Comparison of ENCODE assay signal across 24 cellular contexts in genomic region chr21:42301371-42302291, GRCh38. TPM values are rescaled to one million over a fixed set of nuclear protein-coding genes. Genes with fewer than 3 reads are reported as not detected.
DNase-seq lines count a peak whose midpoint lies in the region; ATAC-seq and TF ChIP-seq lines count a peak whose summit lies in the region.
"Had no signal": no experiment of that assay in that cellular context is flagged by ENCODE, and none has a peak within 500 bp of the region (broad histone marks: within the 10 kb centered on the region; RNA-seq: fewer than 3 reads in every experiment).

No MANE protein-coding gene starts in this region.

- H3K4me3 Mint-ChIP-seq in osteocyte (ENCODE audit: unreplicated experiment): no peak overlapping the region
- H3K4me3 Mint-ChIP-seq: activated CD4-positive, alpha-beta T cell treated with anti-CD3 and anti-CD28 coated beads for 36 hours; activated CD8-positive, alpha-beta memory T cell treated with anti-CD3 and anti-CD28 coated beads, Interleukin-2, amount 10 ng/mL, durations not matched to agents 7 days and 5 days; CD8-positive, alpha-beta memory T cell; immature natural killer cell; nephron had no signal

- intact Hi-C loops in esophagus muscularis mucosa (cut with DNase I): no loop called here
- intact Hi-C loops in lower lobe of right lung (cut with DNase I): no loop called here
- intact Hi-C loops in stomach (cut with DNase I; ENCODE audit: low total_unique reads): loop anchor here (10.0 kb wide), 1 partner anchor 143 kb away; no protein-coding TSS in a partner anchor

- H3K36me3 ChIP-seq in esophagus muscularis mucosa (peaks cover 0 to 10% (median 2%) of the 10 kb centered on the region in 4 donors), lower lobe of right lung (peaks cover 8% of the 10 kb centered on the region), stomach (peaks cover 0 to 14% (median 11%) of the 10 kb centered on the region in 4 donors)
- H3K36me3 ChIP-seq: thoracic aorta had no signal

- peaks cover 41% of the 10 kb centered on the region for H3K27me3 Mint-ChIP-seq in osteocyte (ENCODE audit: unreplicated experiment)
- H3K27me3 Mint-ChIP-seq: activated CD4-positive, alpha-beta T cell treated with anti-CD3 and anti-CD28 coated beads for 36 hours had no signal

- DNase-seq in UCSD-AML1 (lab: John Stamatoyannopoulos, UW; ENCODE audit: unreplicated experiment) (peak; percentile 65), esophagus muscularis mucosa (ENCODE audit: extremely low spot score) (no peak), lower lobe of right lung (no peak), stomach (no peak), NCI-H2196 treated with DMSO at 0.1 percent for 48 hours (lab: John Stamatoyannopoulos, UW; ENCODE audit: unreplicated experiment) (no peak), osteocyte (ENCODE audit: extremely low spot score, unreplicated experiment) (no peak), NCI-H1105 treated with DMSO at 0.1 percent for 48 hours (lab: John Stamatoyannopoulos, UW) (no peak)
- DNase-seq: activated CD4-positive, alpha-beta T cell treated with anti-CD3 and anti-CD28 coated beads for 36 hours; activated CD8-positive, alpha-beta memory T cell treated with anti-CD3 and anti-CD28 coated beads, Interleukin-2, amount 10 ng/mL, durations not matched to agents 7 days and 5 days; CD8-positive, alpha-beta memory T cell; DND-41; glutamatergic neuron; GM23248; immature natural killer cell; mesendoderm; NCI-H1048; NCI-H524; stimulated activated CD4-positive, alpha-beta T cell treated with anti-CD3 and anti-CD28 coated beads, Interleukin-15, amount 100 ng/mL, for 24 hours; SW 1271 had no signal

- H3K4me1 Mint-ChIP-seq in osteocyte (ENCODE audit: unreplicated experiment): no peaks in the 10 kb centered on the region
- H3K4me1 Mint-ChIP-seq: immature natural killer cell, nephron had no signal

- H3K27ac ChIP-seq in esophagus muscularis mucosa (replicated peaks in 1 of 4): peak overlapping the region; percentile 17 to 68 (median 46)
- peak overlapping the region; percentile 57 for H3K27ac ChIP-seq in lower lobe of right lung
- H3K27ac ChIP-seq in stomach: peak overlapping the region in 4 of 5 donors; percentile 46 to 68 (median 52)
- H3K27ac ChIP-seq: GM23248, KMS-11, thoracic aorta had no signal

- H3K27ac Mint-ChIP-seq in osteocyte (ENCODE audit: unreplicated experiment): no peak overlapping the region
- H3K27ac Mint-ChIP-seq: activated CD4-positive, alpha-beta T cell treated with anti-CD3 and anti-CD28 coated beads for 36 hours; activated CD8-positive, alpha-beta memory T cell treated with anti-CD3 and anti-CD28 coated beads, Interleukin-2, amount 10 ng/mL, durations not matched to agents 7 days and 5 days; immature natural killer cell; nephron had no signal

- TF ChIP-seq EP300 in esophagus muscularis mucosa (IDR thresholded peaks at IDR 0.05) (peak; percentile 21), stomach (IDR thresholded peaks at IDR 0.05) (no peak)

- H3K4me3 ChIP-seq in esophagus muscularis mucosa (no peak overlapping the region), lower lobe of right lung (no peak overlapping the region), stomach (no peak overlapping the region)
- H3K4me3 ChIP-seq: GM23248, thoracic aorta had no signal

- WGBS in esophagus muscularis mucosa: 73% methylated on average over 17 of the region's 22 CpGs
- WGBS in stomach, 5 donors: 59 to 79% (median 77%) methylated on average over 12 to 22 of the region's 22 CpGs

- H3K9me3 ChIP-seq in esophagus muscularis mucosa (no peaks in the 10 kb centered on the region), lower lobe of right lung (no peaks in the 10 kb centered on the region), stomach (no peaks in the 10 kb centered on the region)
- H3K9me3 ChIP-seq: thoracic aorta had no signal

- H3K27me3 ChIP-seq in esophagus muscularis mucosa (peaks cover 0 to 13% (median 0%) of the 10 kb centered on the region in 4 donors), lower lobe of right lung (ENCODE audit: low read depth) (no peaks in the 10 kb centered on the region), stomach (peaks cover 0 to 21% (median 0%) of the 10 kb centered on the region in 3 donors)

- ATAC-seq in lower lobe of right lung (peak in 1 of 2 donors; percentile 38), GM21360 (IDR thresholded peaks at IDR 0.05; ENCODE audit: unreplicated experiment) (no peak)
- ATAC-seq: activated CD4-positive, alpha-beta T cell treated with anti-CD3 and anti-CD28 coated beads for 36 hours; activated CD8-positive, alpha-beta memory T cell treated with anti-CD3 and anti-CD28 coated beads, Interleukin-2, amount 10 ng/mL, durations not matched to agents 7 days and 5 days had no signal

- no peak for TF ChIP-seq CTCF in esophagus muscularis mucosa (IDR thresholded peaks at IDR 0.05)
- no peak for TF ChIP-seq CTCF in lower lobe of right lung (IDR thresholded peaks at IDR 0.05)
- TF ChIP-seq CTCF in stomach (IDR thresholded peaks at IDR 0.05): no peak
- no peak for TF ChIP-seq CTCF in osteocyte (IDR thresholded peaks at IDR 0.05)

- no peaks in the 10 kb centered on the region for H3K36me3 Mint-ChIP-seq in osteocyte (ENCODE audit: unreplicated experiment)
- H3K36me3 Mint-ChIP-seq: activated CD8-positive, alpha-beta memory T cell treated with anti-CD3 and anti-CD28 coated beads, Interleukin-2, amount 10 ng/mL, durations not matched to agents 7 days and 5 days had no signal

- TF ChIP-seq POLR2A in esophagus muscularis mucosa (IDR thresholded peaks at IDR 0.05; ENCODE audit: low read depth) (no peak), stomach (IDR thresholded peaks at IDR 0.05) (no peak)

- H3K4me1 ChIP-seq in esophagus muscularis mucosa (peaks cover 12 to 22% (median 17%) of the 10 kb centered on the region in 4 donors), lower lobe of right lung (peaks cover 7% of the 10 kb centered on the region), stomach (peaks cover 0 to 4% (median 0%) of the 10 kb centered on the region in 4 donors)

- no peaks in the 10 kb centered on the region for H3K9me3 Mint-ChIP-seq in osteocyte (ENCODE audit: unreplicated experiment)
- H3K9me3 Mint-ChIP-seq: CD8-positive, alpha-beta memory T cell; immature natural killer cell; nephron had no signal

RNA-seq across cellular contexts. Expression of gene TFF3, which starts 13.6 kb away (rescaled TPM):
- total RNA-seq in esophagus muscularis mucosa (10 to 100 TPM in 1 of 4 donors, 1 to 10 TPM in 3; 2.5 to 24.4 (median 9.3) TPM), lower lobe of right lung (19.0 TPM), stomach (100 to 1,000 TPM in 2 of 5 donors, 10 to 100 TPM in 2, 1 to 10 TPM in 1; 2.0 to 488 (median 49.6) TPM), osteocyte (46.1 and 50.3 TPM in 2 replicates)
- 10 to 100 TPM in 2 of 3 donors, 1 to 10 TPM in 1; 7.1 to 27.8 (median 26.8) TPM for polyA plus RNA-seq in stomach
- total RNA-seq: activated CD4-positive, alpha-beta T cell treated with anti-CD3 and anti-CD28 coated beads for 36 hours; activated CD8-positive, alpha-beta memory T cell treated with anti-CD3 and anti-CD28 coated beads, Interleukin-2, amount 10 ng/mL, durations not matched to agents 7 days and 5 days; CD8-positive, alpha-beta memory T cell; GM23248 had no signal
- polyA plus RNA-seq: CD8-positive, alpha-beta memory T cell; GM23248; immature natural killer cell had no signal

RNA-seq across cellular contexts. Expression of gene TFF2, which starts 49.2 kb away (rescaled TPM):
- total RNA-seq in esophagus muscularis mucosa (not detected), lower lobe of right lung (not detected), stomach (1,000 to 10,000 TPM in 3 of 5 donors, 100 to 1,000 TPM in 1, 1 to 10 TPM in 1; 2.3 to 2,979 (median 1,039) TPM), osteocyte (not detected in 2 replicates)
- polyA plus RNA-seq in stomach: 1,000 to 10,000 TPM in 2 of 3 donors, 100 to 1,000 TPM in 1; 154 to 2,390 (median 1,084) TPM
- total RNA-seq: activated CD4-positive, alpha-beta T cell treated with anti-CD3 and anti-CD28 coated beads for 36 hours; activated CD8-positive, alpha-beta memory T cell treated with anti-CD3 and anti-CD28 coated beads, Interleukin-2, amount 10 ng/mL, durations not matched to agents 7 days and 5 days; bronchial epithelial cell; CD8-positive, alpha-beta memory T cell; GM23248 had no signal
- polyA plus RNA-seq: CD8-positive, alpha-beta memory T cell; GM23248; immature natural killer cell had no signal
